ENCODE assay signal across 26 cellular contexts in genomic region chr2:212908031-212908430, GRCh38.
"Had no signal": no experiment of that assay in that cellular context is flagged by ENCODE, and none has a peak within 500 bp of the region (broad histone marks: within the 10 kb centered on the region; RNA-seq: fewer than 3 reads in every experiment).

No MANE protein-coding gene starts in this region.

- H3K27me3 ChIP-seq: Peyer's patch, SJSA1 had no signal

- H3K4me3 Mint-ChIP-seq: activated CD8-positive, alpha-beta T cell treated with anti-CD3 and anti-CD28 coated beads, Interleukin-2, amount 10 ng/mL, durations not matched to agents 7 days and 5 days; activated naive CD8-positive, alpha-beta T cell treated with anti-CD3 and anti-CD28 coated beads, Interleukin-2, amount 10 ng/mL, durations not matched to agents 7 days and 5 days; T-helper 1 cell treated with Interleukin-12 subunit alpha and Interleukin-12 subunit beta and Interleukin-4 antibody, amounts not matched to agents 30 μg/mL and 1 μg/mL, for 36 hours had no signal

- DNase-seq: activated CD4-positive, alpha-beta T cell treated with anti-CD3 and anti-CD28 coated beads for 48 hours; activated CD4-positive, alpha-beta T cell treated with anti-CD3 and anti-CD28 coated beads, Interleukin-2, amount 50 U/mL, for 4 hours; activated CD4-positive, CD25-positive, alpha-beta regulatory T cell treated with anti-CD3 and anti-CD28 coated beads, Interleukin-2, amount 50 U/mL, for 72 hours; activated CD8-positive, alpha-beta memory T cell treated with anti-CD3 and anti-CD28 coated beads, Interleukin-2, amount 50 U/mL, for 48 hours; activated CD8-positive, alpha-beta T cell treated with anti-CD3 and anti-CD28 coated beads, Interleukin-2, amount 10 ng/mL, durations not matched to agents 7 days and 5 days; activated naive CD4-positive, alpha-beta T cell treated with anti-CD3 and anti-CD28 coated beads, Interleukin-2, amount 50 U/mL, for 16 hours; activated naive CD8-positive, alpha-beta T cell treated with anti-CD3 and anti-CD28 coated beads, Interleukin-2, amount 10 ng/mL, durations not matched to agents 7 days and 5 days; activated T-cell treated with anti-CD3 and anti-CD28 coated beads, Interleukin-2, amount 50 U/mL, for 1 hour; aorta; central memory CD4-positive, alpha-beta T cell; MM.1S; NCI-H1105; NCI-H1436; NCI-H1694 treated with DMSO at 0.1 percent for 48 hours; NCI-H2029 treated with DMSO at 0.1 percent for 48 hours; NCI-H345; NCI-H510A treated with DMSO at 0.1 percent for 48 hours; NCI-H69; NK-92 treated with Interleukin-12 subunit alpha and Interleukin-12 subunit beta, amount 100 ng/mL, for 24 hours; OCI-M1; Peyer's patch; SHP77 had no signal

- H3K9ac ChIP-seq: KMS-11 had no signal

- H3K4me2 ChIP-seq: KMS-11 had no signal

- H3K9me3 ChIP-seq: Peyer's patch, SJSA1 had no signal

- H3K9me3 Mint-ChIP-seq: T-helper 1 cell treated with Interleukin-12 subunit alpha and Interleukin-12 subunit beta and Interleukin-4 antibody, amounts not matched to agents 30 μg/mL and 1 μg/mL, for 36 hours had no signal

- H3K4me3 ChIP-seq: Peyer's patch, SJSA1 had no signal

- H3K4me1 ChIP-seq: Peyer's patch had no signal

- H3K36me3 ChIP-seq: Peyer's patch, SJSA1 had no signal

- H3K27ac ChIP-seq: KMS-11, Peyer's patch, RWPE1, SJSA1 had no signal

- H3K27ac Mint-ChIP-seq: activated CD8-positive, alpha-beta T cell treated with anti-CD3 and anti-CD28 coated beads, Interleukin-2, amount 10 ng/mL, durations not matched to agents 7 days and 5 days; activated naive CD8-positive, alpha-beta T cell treated with anti-CD3 and anti-CD28 coated beads, Interleukin-2, amount 10 ng/mL, durations not matched to agents 7 days and 5 days; T-helper 1 cell treated with Interleukin-12 subunit alpha and Interleukin-12 subunit beta and Interleukin-4 antibody, amounts not matched to agents 30 μg/mL and 1 μg/mL, for 36 hours had no signal

- ATAC-seq: activated CD8-positive, alpha-beta T cell treated with anti-CD3 and anti-CD28 coated beads, Interleukin-2, amount 10 ng/mL, durations not matched to agents 7 days and 5 days had no signal
